In genomic region chr3:51995346-51996156, GRCh38 we compare ENCODE assay signal across 1 cellular context.
A peak's percentile ranks its signal among the peaks of the same experiment; 100 is the strongest.
TF ChIP-seq lines count a peak whose summit lies in the region.

Gene RPL29 (minus strand): TSS chr3:51995895. CDS start chr3:51995461, 434 bp downstream.

TF ChIP-seq in HepG2, 621 proteins besides CTCF, POLR2A, EP300 and RAD21 (continued from another document):
- TF ChIP-seq ZNF318 (CRISPR knock-in tag; IDR thresholded peaks at IDR 0.05) (peak; percentile 46; the same call in 1 of the 2 replicates), TARDBP (CRISPR knock-in tag; IDR thresholded peaks at IDR 0.05) (peak; percentile 91), ZSCAN21 (CRISPR knock-in tag; IDR thresholded peaks at IDR 0.05; ENCODE audit: borderline replicate concordance) (peak; percentile 81; the same call in 1 of the 2 replicates), CREB1 (IDR thresholded peaks at IDR 0.05) (peak; percentile 54; the same call in 1 of the 2 replicates), CREB1 (CRISPR knock-in tag; IDR thresholded peaks at IDR 0.05) (peak; percentile 87), NFYC (CRISPR knock-in tag; IDR thresholded peaks at IDR 0.05) (0 out of 2 replicates have a peak, but pooled peaks have one; percentile 34), PATZ1 (CRISPR knock-in tag; IDR thresholded peaks at IDR 0.05) (peak; percentile 54), ELF4 (CRISPR knock-in tag; IDR thresholded peaks at IDR 0.05; ENCODE audit: borderline replicate concordance) (peak; percentile 78; the same call in 1 of the 2 replicates), KAT8 (CRISPR knock-in tag; IDR thresholded peaks at IDR 0.05) (peak; percentile 99), ZFYVE20 (CRISPR knock-in tag; IDR thresholded peaks at IDR 0.05; ENCODE audit: borderline replicate concordance, low read depth) (no peak), RERE (CRISPR knock-in tag; IDR thresholded peaks at IDR 0.05; ENCODE audit: low read depth) (0 out of 2 replicates have a peak, but pooled peaks have one; percentile 35), ATF7 (IDR thresholded peaks at IDR 0.05) (no peak), ATF7 (CRISPR knock-in tag; IDR thresholded peaks at IDR 0.05) (no peak), E2F2 (CRISPR knock-in tag; IDR thresholded peaks at IDR 0.05; ENCODE audit: borderline replicate concordance) (no peak)
